ENCODE assay signal across 13 cellular contexts in genomic region chr1:199546323-199546722, GRCh38.
DNase-seq lines count a peak whose midpoint lies in the region; ATAC-seq and TF ChIP-seq lines count a peak whose summit lies in the region.
"Had no signal": no experiment of that assay in that cellular context is flagged by ENCODE, and none has a peak within 500 bp of the region (broad histone marks: within the 10 kb centered on the region; RNA-seq: fewer than 3 reads in every experiment).

No MANE protein-coding gene starts in this region.

- H3K36me3 ChIP-seq in left lung, result no peaks in the 10 kb centered on the region
- no peaks in the 10 kb centered on the region for H3K36me3 ChIP-seq in upper lobe of left lung
- H3K36me3 ChIP-seq: prostate gland had no signal

- TF ChIP-seq EP300 in upper lobe of left lung (IDR thresholded peaks at IDR 0.05), result no peak

- TF ChIP-seq POLR2A in upper lobe of left lung (IDR thresholded peaks at IDR 0.05), result no peak

- peak; percentile 60 for DNase-seq in fibroblast of mammary gland (ENCODE audit: low read depth)
- DNase-seq in NCI-H146 treated with DMSO at 0.1 percent for 48 hours (lab: John Stamatoyannopoulos, UW; ENCODE audit: unreplicated experiment), result no peak
- DNase-seq in left lung, result no peak
- no peak for DNase-seq in KG1 (lab: John Stamatoyannopoulos, UW)
- no peak for DNase-seq in upper lobe of left lung
- DNase-seq: activated CD4-positive, alpha-beta T cell treated with anti-CD3 and anti-CD28 coated beads, Interleukin-2, amount 50 U/mL, for 48 hours; activated naive CD4-positive, alpha-beta T cell treated with Interleukin-2 at 50 U/mL for 16 hours; T-helper 17 cell had no signal

- H3K9me3 ChIP-seq in left lung, result no peaks in the 10 kb centered on the region
- H3K9me3 ChIP-seq in upper lobe of left lung, result no peaks in the 10 kb centered on the region
- H3K9me3 ChIP-seq: prostate gland had no signal

- WGBS in upper lobe of left lung, 2 donors, result 92 to 95% methylated on average over 2 of the region's 2 CpGs

- H3K4me1 ChIP-seq in left lung, result no peaks in the 10 kb centered on the region
- no peaks in the 10 kb centered on the region for H3K4me1 ChIP-seq in upper lobe of left lung
- H3K4me1 ChIP-seq: prostate gland had no signal

- H3K4me3 ChIP-seq in fibroblast of mammary gland (ENCODE audit: control insufficient read depth, low read depth, low read length), result no peak overlapping the region
- H3K4me3 ChIP-seq in left lung, result no peak overlapping the region
- no peak overlapping the region for H3K4me3 ChIP-seq in upper lobe of left lung
- H3K4me3 ChIP-seq: prostate gland had no signal

- ATAC-seq in GM18511 (IDR thresholded peaks at IDR 0.05; ENCODE audit: unreplicated experiment) (peak; percentile 75), GM21717 (IDR thresholded peaks at IDR 0.05; ENCODE audit: unreplicated experiment) (peak; percentile 74), HG03460 (IDR thresholded peaks at IDR 0.05; ENCODE audit: unreplicated experiment) (peak; percentile 78), left lung (no peak), upper lobe of left lung (ENCODE audit: low FRiP score in 2 of 2) (no peak)
- ATAC-seq: T-helper 17 cell had no signal

- TF ChIP-seq CTCF in fibroblast of mammary gland (conservative IDR thresholded peaks at IDR 0.05; ENCODE audit: control insufficient read depth, insufficient read depth, low read depth, low read length) (no peak), left lung (IDR thresholded peaks at IDR 0.05) (no peak), upper lobe of left lung (IDR thresholded peaks at IDR 0.05) (no peak)

- H3K27me3 ChIP-seq in left lung (no peaks in the 10 kb centered on the region), upper lobe of left lung (no peaks in the 10 kb centered on the region)

- H3K27ac ChIP-seq in left lung, result no peak overlapping the region
- no peak overlapping the region for H3K27ac ChIP-seq in upper lobe of left lung
- H3K27ac ChIP-seq: KMS-11, prostate gland had no signal

- intact Hi-C loops in left lung (cut with DNase I), result loop anchor here in 1 of 2 donors (10.0 kb wide), 1 partner anchor 792 kb away; no protein-coding TSS in a partner anchor

Comparison
In these comparisons a context has a peak if more than half of its experiments do, and no peak if none do; other contexts are left out.
1. ATAC-seq: peak in GM18511 (single experiment), GM21717 (single experiment) and HG03460 (single experiment); none in left lung (single experiment) and upper lobe of left lung (0 of 2).